In genomic region chr12:2187195-2187963, GRCh38 we compare ENCODE assay signal across 1 cellular context.
TF ChIP-seq lines count a peak whose summit lies in the region.

No MANE protein-coding gene starts in this region.

TF ChIP-seq in IMR-90, 13 proteins besides CTCF, POLR2A, EP300 and RAD21:
- TF ChIP-seq USF2 (IDR thresholded peaks at IDR 0.05; ENCODE audit: low read depth, low read length) (no peak), NFE2L2 (IDR thresholded peaks at IDR 0.05; ENCODE audit: low read depth, low read length) (no peak), MAFK (IDR thresholded peaks at IDR 0.05; ENCODE audit: low read depth, low read length) (no peak)
